In the genomic region with DNA sequence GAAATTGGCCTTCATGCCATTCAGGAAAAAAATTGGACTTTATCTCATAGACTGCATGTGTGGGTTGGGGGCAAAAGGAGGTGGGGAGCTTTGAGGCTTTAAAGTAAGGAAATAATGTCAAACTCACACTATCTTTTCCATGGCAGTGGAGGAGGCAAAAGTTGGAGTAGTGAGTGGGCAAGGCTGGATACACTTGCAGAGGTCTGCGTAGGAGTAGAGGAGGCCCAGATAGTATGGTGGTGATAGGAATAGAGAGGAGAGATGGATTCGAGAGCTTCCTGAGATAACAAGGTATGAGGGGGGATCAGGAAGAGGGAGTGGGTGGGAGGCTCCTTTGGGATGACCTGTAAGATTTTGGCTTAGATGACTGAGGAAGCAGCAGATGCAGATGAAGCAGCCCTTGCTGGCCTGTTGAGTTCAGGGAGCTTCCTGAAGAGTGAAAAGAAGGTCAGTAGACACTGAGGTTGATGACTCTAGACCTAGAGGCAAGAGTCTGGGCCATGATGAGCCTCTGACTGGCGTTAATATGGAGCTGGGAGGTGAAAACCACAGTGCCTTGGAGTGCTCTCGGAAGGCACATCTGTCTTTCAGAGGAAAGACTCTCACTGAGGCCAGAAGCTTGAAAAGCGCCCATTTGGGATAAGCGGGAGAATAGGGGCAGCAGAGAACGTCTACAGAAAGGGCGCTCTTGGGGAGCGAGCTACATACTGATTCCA, we compare ENCODE assay signal across 1 cellular context.
TF ChIP-seq lines count a peak whose summit lies in the region.

No MANE protein-coding gene starts in this region.

TF ChIP-seq in HEK293, 187 proteins besides CTCF, POLR2A, EP300 and RAD21:
- TF ChIP-seq ZSCAN23 (tag by site-specific recombination; IDR thresholded peaks at IDR 0.05) (no peak), EGR2 (tag by site-specific recombination; IDR thresholded peaks at IDR 0.05; ENCODE audit: low read depth) (peak; percentile 79), ZFHX2 (tag by site-specific recombination; conservative IDR thresholded peaks at IDR 0.05) (peak; percentile 67), ZNF426 (tag by site-specific recombination; IDR thresholded peaks at IDR 0.05) (no peak), ZBTB17 (tag by site-specific recombination; IDR thresholded peaks at IDR 0.05) (no peak)
- TF ChIP-seq, protein P1, sequence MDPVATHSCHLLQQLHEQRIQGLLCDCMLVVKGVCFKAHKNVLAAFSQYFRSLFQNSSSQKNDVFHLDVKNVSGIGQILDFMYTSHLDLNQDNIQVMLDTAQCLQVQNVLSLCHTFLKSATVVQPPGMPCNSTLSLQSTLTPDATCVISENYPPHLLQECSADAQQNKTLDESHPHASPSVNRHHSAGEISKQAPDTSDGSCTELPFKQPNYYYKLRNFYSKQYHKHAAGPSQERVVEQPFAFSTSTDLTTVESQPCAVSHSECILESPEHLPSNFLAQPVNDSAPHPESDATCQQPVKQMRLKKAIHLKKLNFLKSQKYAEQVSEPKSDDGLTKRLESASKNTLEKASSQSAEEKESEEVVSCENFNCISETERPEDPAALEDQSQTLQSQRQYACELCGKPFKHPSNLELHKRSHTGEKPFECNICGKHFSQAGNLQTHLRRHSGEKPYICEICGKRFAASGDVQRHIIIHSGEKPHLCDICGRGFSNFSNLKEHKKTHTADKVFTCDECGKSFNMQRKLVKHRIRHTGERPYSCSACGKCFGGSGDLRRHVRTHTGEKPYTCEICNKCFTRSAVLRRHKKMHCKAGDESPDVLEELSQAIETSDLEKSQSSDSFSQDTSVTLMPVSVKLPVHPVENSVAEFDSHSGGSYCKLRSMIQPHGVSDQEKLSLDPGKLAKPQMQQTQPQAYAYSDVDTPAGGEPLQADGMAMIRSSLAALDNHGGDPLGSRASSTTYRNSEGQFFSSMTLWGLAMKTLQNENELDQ (tag by site-specific recombination; IDR thresholded peaks at IDR 0.05; ENCODE audit: low read depth) = no peak
